Comparison of ENCODE assay signal across 1 cellular context in the genomic region with DNA sequence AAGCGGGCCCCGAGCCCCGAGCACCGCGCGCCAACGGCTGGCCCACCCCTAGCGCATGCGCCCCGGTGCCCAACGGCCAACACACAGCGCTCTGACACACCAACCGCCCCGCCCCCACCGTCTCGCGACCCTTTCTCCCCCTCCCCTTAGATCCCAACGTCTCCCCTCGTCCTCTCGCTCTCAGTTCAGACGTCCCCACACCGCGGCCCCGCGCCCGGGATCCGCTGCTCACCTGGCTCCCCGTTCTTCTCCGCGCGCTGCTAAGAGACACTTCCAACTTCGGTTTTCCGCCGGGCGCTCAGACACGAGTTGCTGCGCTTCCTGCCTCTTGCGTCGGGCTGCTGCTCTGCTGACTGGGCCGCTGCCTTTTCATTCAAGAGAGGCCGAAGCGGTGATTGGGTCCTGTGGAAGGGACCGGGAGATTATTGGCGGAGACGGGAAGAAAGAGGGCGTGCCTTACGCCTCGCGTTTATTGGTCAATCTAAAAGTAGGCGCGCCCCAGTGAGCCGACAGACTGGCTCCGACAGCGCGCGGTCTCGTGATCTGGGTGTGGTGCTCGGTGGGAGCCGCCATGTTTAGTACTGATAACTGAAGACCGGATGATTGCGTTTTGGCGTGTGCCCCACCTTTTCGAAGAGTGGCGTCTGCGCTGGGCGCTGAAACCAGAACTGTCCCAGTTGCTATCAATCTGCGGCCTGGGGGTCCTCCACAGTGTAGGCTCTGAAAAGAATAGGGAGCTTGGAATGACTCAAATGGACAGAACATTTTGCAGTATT.
TF ChIP-seq lines count a peak whose summit lies in the region.

TSS of gene DDX39A (minus strand) at position 304 of the 776 bp plus-strand sequence. CDS start 6,121 bp downstream, outside the sequence.

TF ChIP-seq in K562, 482 proteins besides CTCF, POLR2A, EP300 and RAD21 (continued from another document and continues in another):
- no peak for TF ChIP-seq ELK3 (CRISPR knock-in tag; IDR thresholded peaks at IDR 0.05)
- TF ChIP-seq SMAD1 (IDR thresholded peaks at IDR 0.05; ENCODE audit: low read depth, low read length, partially characterized antibody): peak; percentile 72
- peak; percentile 81 to 82; a peak in 3 of 4 replicates for TF ChIP-seq FOXK2 (conservative IDR thresholded peaks at IDR 0.05 in 1 of 2, IDR thresholded peaks at IDR 0.05 in 1 of 2; ENCODE audit: low read depth in 2 of 2)
- TF ChIP-seq, protein P1, sequence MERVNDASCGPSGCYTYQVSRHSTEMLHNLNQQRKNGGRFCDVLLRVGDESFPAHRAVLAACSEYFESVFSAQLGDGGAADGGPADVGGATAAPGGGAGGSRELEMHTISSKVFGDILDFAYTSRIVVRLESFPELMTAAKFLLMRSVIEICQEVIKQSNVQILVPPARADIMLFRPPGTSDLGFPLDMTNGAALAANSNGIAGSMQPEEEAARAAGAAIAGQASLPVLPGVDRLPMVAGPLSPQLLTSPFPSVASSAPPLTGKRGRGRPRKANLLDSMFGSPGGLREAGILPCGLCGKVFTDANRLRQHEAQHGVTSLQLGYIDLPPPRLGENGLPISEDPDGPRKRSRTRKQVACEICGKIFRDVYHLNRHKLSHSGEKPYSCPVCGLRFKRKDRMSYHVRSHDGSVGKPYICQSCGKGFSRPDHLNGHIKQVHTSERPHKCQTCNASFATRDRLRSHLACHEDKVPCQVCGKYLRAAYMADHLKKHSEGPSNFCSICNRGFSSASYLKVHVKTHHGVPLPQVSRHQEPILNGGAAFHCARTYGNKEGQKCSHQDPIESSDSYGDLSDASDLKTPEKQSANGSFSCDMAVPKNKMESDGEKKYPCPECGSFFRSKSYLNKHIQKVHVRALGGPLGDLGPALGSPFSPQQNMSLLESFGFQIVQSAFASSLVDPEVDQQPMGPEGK (CRISPR knock-in tag; IDR thresholded peaks at IDR 0.05; ENCODE audit: borderline replicate concordance): no peak
- TF ChIP-seq ELF4 (CRISPR knock-in tag; IDR thresholded peaks at IDR 0.05): peak; percentile 91; the same call in 1 of the 2 replicates
- peak; percentile 61 for TF ChIP-seq CEBPB (tag; IDR thresholded peaks at IDR 0.05)
- TF ChIP-seq RUNX1 (IDR thresholded peaks at IDR 0.05; ENCODE audit: low read depth): 0 out of 2 replicates have a peak, but pooled peaks have one; percentile 53
- peak; percentile 88 for TF ChIP-seq POLR2AphosphoS5 (IDR thresholded peaks at IDR 0.05; ENCODE audit: control insufficient read depth, insufficient read depth, low read depth, low read length)
- TF ChIP-seq SUPT5H (IDR thresholded peaks at IDR 0.05): peak; percentile 95
- peak; percentile 94 for TF ChIP-seq SAP30 (IDR thresholded peaks at IDR 0.05; ENCODE audit: borderline replicate concordance, insufficient read depth, low read depth, low read length, poor library complexity, severe bottlenecking)
- TF ChIP-seq NKRF (IDR thresholded peaks at IDR 0.05; ENCODE audit: borderline replicate concordance): peak; percentile 99
- TF ChIP-seq SMARCE1 (IDR thresholded peaks at IDR 0.05): peak; percentile 55; the same call in 1 of the 2 replicates
- peak; percentile 48 for TF ChIP-seq FIP1L1 (IDR thresholded peaks at IDR 0.05; ENCODE audit: low read depth, low read length, poor library complexity, severe bottlenecking)
- TF ChIP-seq PHF20 (IDR thresholded peaks at IDR 0.05; ENCODE audit: partially characterized antibody): peak; percentile 16
- 0 out of 2 replicates have a peak, but pooled peaks have one; percentile 8 for TF ChIP-seq KLF13 (tag; IDR thresholded peaks at IDR 0.05; ENCODE audit: borderline replicate concordance, low read depth)
- TF ChIP-seq KDM4B (IDR thresholded peaks at IDR 0.05; ENCODE audit: borderline replicate concordance in 2 of 2, low read depth in 1 of 2): no peak; a peak in 1 of 4 replicates
- peak; percentile 87 for TF ChIP-seq PCBP2 (IDR thresholded peaks at IDR 0.05; ENCODE audit: low read depth, low read length, poor library complexity, severe bottlenecking)
- no peak for TF ChIP-seq CHAMP1 (IDR thresholded peaks at IDR 0.05)
- no peak for TF ChIP-seq MAFK (IDR thresholded peaks at IDR 0.05; ENCODE audit: low read length)
- 0 out of 2 replicates have a peak, but pooled peaks have one; percentile 11 for TF ChIP-seq EGR1 (conservative IDR thresholded peaks at IDR 0.05)
- TF ChIP-seq PKNOX1 (IDR thresholded peaks at IDR 0.05): peak; percentile 99
- TF ChIP-seq ZNF511 (CRISPR knock-in tag; IDR thresholded peaks at IDR 0.05): peak; percentile 78
- TF ChIP-seq CBFA2T3 (IDR thresholded peaks at IDR 0.05): peak; percentile 58
- TF ChIP-seq ZBTB7A (IDR thresholded peaks at IDR 0.05; ENCODE audit: borderline replicate concordance, control insufficient read depth, low read depth, low read length): peak; percentile 96
- TF ChIP-seq TCF7L2 (IDR thresholded peaks at IDR 0.05; ENCODE audit: low read depth, low read length): no peak
- 0 out of 2 replicates have a peak, but pooled peaks have one; percentile 7 for TF ChIP-seq DEAF1 (CRISPR knock-in tag; IDR thresholded peaks at IDR 0.05)
- TF ChIP-seq HNRNPK (IDR thresholded peaks at IDR 0.05; ENCODE audit: low read depth, low read length, poor library complexity, severe bottlenecking): peak; percentile 89
- TF ChIP-seq, protein P2, sequence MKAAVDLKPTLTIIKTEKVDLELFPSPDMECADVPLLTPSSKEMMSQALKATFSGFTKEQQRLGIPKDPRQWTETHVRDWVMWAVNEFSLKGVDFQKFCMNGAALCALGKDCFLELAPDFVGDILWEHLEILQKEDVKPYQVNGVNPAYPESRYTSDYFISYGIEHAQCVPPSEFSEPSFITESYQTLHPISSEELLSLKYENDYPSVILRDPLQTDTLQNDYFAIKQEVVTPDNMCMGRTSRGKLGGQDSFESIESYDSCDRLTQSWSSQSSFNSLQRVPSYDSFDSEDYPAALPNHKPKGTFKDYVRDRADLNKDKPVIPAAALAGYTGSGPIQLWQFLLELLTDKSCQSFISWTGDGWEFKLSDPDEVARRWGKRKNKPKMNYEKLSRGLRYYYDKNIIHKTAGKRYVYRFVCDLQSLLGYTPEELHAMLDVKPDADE (conservative IDR thresholded peaks at IDR 0.05; ENCODE audit: control insufficient read depth, low read depth, low read length): peak; percentile 68; the same call in 1 of the 2 replicates
- peak; percentile 96 for TF ChIP-seq PCBP1 (IDR thresholded peaks at IDR 0.05; ENCODE audit: low read depth, low read length, poor library complexity, severe bottlenecking)
- TF ChIP-seq BRD9 (IDR thresholded peaks at IDR 0.05; ENCODE audit: low read depth, partially characterized antibody): no peak
- TF ChIP-seq, protein P3, sequence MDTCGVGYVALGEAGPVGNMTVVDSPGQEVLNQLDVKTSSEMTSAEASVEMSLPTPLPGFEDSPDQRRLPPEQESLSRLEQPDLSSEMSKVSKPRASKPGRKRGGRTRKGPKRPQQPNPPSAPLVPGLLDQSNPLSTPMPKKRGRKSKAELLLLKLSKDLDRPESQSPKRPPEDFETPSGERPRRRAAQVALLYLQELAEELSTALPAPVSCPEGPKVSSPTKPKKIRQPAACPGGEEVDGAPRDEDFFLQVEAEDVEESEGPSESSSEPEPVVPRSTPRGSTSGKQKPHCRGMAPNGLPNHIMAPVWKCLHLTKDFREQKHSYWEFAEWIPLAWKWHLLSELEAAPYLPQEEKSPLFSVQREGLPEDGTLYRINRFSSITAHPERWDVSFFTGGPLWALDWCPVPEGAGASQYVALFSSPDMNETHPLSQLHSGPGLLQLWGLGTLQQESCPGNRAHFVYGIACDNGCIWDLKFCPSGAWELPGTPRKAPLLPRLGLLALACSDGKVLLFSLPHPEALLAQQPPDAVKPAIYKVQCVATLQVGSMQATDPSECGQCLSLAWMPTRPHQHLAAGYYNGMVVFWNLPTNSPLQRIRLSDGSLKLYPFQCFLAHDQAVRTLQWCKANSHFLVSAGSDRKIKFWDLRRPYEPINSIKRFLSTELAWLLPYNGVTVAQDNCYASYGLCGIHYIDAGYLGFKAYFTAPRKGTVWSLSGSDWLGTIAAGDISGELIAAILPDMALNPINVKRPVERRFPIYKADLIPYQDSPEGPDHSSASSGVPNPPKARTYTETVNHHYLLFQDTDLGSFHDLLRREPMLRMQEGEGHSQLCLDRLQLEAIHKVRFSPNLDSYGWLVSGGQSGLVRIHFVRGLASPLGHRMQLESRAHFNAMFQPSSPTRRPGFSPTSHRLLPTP (IDR thresholded peaks at IDR 0.05; ENCODE audit: borderline replicate concordance, extremely low read depth, insufficient read length): no peak
- TF ChIP-seq, protein P4, sequence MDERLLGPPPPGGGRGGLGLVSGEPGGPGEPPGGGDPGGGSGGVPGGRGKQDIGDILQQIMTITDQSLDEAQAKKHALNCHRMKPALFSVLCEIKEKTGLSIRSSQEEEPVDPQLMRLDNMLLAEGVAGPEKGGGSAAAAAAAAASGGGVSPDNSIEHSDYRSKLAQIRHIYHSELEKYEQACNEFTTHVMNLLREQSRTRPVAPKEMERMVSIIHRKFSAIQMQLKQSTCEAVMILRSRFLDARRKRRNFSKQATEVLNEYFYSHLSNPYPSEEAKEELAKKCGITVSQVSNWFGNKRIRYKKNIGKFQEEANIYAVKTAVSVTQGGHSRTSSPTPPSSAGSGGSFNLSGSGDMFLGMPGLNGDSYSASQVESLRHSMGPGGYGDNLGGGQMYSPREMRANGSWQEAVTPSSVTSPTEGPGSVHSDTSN (CRISPR knock-in tag; IDR thresholded peaks at IDR 0.05; ENCODE audit: low read depth): peak; percentile 71
- TF ChIP-seq, protein P4 (tag; conservative IDR thresholded peaks at IDR 0.05; ENCODE audit: low read depth): peak; percentile 96
- peak; percentile 94 for TF ChIP-seq NFYB (IDR thresholded peaks at IDR 0.05; ENCODE audit: extremely low read depth, insufficient read length)
